In the genomic region with DNA sequence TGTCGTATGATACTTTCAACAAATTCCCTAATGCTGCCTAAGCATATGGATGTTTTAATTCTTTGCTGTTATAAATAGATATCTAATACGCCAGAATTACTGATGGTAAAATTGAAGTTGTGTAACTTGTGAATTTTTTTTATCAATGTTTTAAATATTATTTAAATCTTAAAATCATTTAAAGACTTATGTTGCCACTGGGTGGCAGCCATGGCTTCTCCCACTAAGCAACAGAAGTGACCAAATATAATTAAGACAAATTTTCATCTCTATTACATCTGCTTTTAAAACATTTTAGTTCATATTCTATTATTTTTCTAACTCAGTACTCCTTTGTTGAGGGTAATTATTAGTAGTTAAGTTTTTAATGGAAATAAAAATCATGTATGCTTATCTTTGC, we compare ENCODE assay signal across 1 cellular context.
TF ChIP-seq lines count a peak whose summit lies in the region.

No MANE protein-coding gene starts in this region.

TF ChIP-seq in GM12878, 131 proteins besides CTCF, POLR2A, EP300 and RAD21 (continued from another document):
- TF ChIP-seq, protein P1, sequence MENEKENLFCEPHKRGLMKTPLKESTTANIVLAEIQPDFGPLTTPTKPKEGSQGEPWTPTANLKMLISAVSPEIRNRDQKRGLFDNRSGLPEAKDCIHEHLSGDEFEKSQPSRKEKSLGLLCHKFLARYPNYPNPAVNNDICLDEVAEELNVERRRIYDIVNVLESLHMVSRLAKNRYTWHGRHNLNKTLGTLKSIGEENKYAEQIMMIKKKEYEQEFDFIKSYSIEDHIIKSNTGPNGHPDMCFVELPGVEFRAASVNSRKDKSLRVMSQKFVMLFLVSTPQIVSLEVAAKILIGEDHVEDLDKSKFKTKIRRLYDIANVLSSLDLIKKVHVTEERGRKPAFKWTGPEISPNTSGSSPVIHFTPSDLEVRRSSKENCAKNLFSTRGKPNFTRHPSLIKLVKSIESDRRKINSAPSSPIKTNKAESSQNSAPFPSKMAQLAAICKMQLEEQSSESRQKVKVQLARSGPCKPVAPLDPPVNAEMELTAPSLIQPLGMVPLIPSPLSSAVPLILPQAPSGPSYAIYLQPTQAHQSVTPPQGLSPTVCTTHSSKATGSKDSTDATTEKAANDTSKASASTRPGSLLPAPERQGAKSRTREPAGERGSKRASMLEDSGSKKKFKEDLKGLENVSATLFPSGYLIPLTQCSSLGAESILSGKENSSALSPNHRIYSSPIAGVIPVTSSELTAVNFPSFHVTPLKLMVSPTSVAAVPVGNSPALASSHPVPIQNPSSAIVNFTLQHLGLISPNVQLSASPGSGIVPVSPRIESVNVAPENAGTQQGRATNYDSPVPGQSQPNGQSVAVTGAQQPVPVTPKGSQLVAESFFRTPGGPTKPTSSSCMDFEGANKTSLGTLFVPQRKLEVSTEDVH (IDR thresholded peaks at IDR 0.05; ENCODE audit: low read depth, partially characterized antibody): no peak
- TF ChIP-seq, protein P2, sequence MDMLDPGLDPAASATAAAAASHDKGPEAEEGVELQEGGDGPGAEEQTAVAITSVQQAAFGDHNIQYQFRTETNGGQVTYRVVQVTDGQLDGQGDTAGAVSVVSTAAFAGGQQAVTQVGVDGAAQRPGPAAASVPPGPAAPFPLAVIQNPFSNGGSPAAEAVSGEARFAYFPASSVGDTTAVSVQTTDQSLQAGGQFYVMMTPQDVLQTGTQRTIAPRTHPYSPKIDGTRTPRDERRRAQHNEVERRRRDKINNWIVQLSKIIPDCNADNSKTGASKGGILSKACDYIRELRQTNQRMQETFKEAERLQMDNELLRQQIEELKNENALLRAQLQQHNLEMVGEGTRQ (IDR thresholded peaks at IDR 0.05; ENCODE audit: borderline replicate concordance, low read depth, low read length): no peak
- TF ChIP-seq, protein P3, sequence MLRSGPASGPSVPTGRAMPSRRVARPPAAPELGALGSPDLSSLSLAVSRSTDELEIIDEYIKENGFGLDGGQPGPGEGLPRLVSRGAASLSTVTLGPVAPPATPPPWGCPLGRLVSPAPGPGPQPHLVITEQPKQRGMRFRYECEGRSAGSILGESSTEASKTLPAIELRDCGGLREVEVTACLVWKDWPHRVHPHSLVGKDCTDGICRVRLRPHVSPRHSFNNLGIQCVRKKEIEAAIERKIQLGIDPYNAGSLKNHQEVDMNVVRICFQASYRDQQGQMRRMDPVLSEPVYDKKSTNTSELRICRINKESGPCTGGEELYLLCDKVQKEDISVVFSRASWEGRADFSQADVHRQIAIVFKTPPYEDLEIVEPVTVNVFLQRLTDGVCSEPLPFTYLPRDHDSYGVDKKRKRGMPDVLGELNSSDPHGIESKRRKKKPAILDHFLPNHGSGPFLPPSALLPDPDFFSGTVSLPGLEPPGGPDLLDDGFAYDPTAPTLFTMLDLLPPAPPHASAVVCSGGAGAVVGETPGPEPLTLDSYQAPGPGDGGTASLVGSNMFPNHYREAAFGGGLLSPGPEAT (IDR thresholded peaks at IDR 0.05; ENCODE audit: low read depth): no peak
- TF ChIP-seq, protein P4, sequence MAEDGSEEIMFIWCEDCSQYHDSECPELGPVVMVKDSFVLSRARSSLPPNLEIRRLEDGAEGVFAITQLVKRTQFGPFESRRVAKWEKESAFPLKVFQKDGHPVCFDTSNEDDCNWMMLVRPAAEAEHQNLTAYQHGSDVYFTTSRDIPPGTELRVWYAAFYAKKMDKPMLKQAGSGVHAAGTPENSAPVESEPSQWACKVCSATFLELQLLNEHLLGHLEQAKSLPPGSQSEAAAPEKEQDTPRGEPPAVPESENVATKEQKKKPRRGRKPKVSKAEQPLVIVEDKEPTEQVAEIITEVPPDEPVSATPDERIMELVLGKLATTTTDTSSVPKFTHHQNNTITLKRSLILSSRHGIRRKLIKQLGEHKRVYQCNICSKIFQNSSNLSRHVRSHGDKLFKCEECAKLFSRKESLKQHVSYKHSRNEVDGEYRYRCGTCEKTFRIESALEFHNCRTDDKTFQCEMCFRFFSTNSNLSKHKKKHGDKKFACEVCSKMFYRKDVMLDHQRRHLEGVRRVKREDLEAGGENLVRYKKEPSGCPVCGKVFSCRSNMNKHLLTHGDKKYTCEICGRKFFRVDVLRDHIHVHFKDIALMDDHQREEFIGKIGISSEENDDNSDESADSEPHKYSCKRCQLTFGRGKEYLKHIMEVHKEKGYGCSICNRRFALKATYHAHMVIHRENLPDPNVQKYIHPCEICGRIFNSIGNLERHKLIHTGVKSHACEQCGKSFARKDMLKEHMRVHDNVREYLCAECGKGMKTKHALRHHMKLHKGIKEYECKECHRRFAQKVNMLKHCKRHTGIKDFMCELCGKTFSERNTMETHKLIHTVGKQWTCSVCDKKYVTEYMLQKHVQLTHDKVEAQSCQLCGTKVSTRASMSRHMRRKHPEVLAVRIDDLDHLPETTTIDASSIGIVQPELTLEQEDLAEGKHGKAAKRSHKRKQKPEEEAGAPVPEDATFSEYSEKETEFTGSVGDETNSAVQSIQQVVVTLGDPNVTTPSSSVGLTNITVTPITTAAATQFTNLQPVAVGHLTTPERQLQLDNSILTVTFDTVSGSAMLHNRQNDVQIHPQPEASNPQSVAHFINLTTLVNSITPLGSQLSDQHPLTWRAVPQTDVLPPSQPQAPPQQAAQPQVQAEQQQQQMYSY (CRISPR knock-in tag; IDR thresholded peaks at IDR 0.05): no peak
- TF ChIP-seq EZH2 (IDR thresholded peaks at IDR 0.05; ENCODE audit: borderline replicate concordance, control insufficient read depth, low read depth, low read length) (no peak), ZNF274 (IDR thresholded peaks at IDR 0.05; ENCODE audit: insufficient read depth, insufficient read length) (no peak), HDAC2 (IDR thresholded peaks at IDR 0.05) (no peak), BCL11A (IDR thresholded peaks at IDR 0.05; ENCODE audit: low read depth, low read length) (no peak), ZNF207 (IDR thresholded peaks at IDR 0.05; ENCODE audit: borderline replicate concordance) (no peak), KLF5 (IDR thresholded peaks at IDR 0.05; ENCODE audit: partially characterized antibody) (no peak), SREBF2 (IDR thresholded peaks at IDR 0.05; ENCODE audit: low read length) (no peak), CBX5 (IDR thresholded peaks at IDR 0.05; ENCODE audit: low read depth) (no peak)
- TF ChIP-seq, protein P5, sequence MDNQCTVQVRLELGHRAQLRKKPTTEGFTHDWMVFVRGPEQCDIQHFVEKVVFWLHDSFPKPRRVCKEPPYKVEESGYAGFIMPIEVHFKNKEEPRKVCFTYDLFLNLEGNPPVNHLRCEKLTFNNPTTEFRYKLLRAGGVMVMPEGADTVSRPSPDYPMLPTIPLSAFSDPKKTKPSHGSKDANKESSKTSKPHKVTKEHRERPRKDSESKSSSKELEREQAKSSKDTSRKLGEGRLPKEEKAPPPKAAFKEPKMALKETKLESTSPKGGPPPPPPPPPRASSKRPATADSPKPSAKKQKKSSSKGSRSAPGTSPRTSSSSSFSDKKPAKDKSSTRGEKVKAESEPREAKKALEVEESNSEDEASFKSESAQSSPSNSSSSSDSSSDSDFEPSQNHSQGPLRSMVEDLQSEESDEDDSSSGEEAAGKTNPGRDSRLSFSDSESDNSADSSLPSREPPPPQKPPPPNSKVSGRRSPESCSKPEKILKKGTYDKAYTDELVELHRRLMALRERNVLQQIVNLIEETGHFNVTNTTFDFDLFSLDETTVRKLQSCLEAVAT (IDR thresholded peaks at IDR 0.05): no peak
- TF ChIP-seq, protein P6, sequence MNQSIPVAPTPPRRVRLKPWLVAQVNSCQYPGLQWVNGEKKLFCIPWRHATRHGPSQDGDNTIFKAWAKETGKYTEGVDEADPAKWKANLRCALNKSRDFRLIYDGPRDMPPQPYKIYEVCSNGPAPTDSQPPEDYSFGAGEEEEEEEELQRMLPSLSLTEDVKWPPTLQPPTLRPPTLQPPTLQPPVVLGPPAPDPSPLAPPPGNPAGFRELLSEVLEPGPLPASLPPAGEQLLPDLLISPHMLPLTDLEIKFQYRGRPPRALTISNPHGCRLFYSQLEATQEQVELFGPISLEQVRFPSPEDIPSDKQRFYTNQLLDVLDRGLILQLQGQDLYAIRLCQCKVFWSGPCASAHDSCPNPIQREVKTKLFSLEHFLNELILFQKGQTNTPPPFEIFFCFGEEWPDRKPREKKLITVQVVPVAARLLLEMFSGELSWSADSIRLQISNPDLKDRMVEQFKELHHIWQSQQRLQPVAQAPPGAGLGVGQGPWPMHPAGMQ (IDR thresholded peaks at IDR 0.05; ENCODE audit: borderline replicate concordance): no peak
